In the genomic region with DNA sequence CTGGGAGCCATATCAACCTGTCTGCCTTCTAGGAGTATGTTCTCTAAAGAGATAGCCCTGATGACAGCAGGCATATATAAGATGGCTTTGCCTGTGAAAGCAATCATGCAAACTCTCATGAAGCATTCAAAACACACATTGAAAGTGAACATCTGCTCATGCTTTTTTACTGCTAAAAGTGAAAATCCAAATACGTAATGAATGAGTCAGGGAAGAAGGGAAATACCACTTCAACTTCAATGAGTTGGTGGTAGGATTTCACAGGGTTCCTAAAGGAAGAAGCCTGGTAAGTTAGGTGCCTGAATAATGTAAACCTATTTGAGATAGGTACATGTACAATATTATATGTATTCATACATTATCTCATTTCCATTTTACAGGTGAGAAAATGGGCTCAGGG, we compare ENCODE assay signal across 31 cellular contexts. TPM values are rescaled to one million over a fixed set of nuclear protein-coding genes. Genes with fewer than 3 reads are reported as not detected.
DNase-seq lines count a peak whose midpoint lies in the region; ATAC-seq and TF ChIP-seq lines count a peak whose summit lies in the region.
"Had no signal": no experiment of that assay in that cellular context is flagged by ENCODE, and none has a peak within 500 bp of the region (broad histone marks: within the 10 kb centered on the region; RNA-seq: fewer than 3 reads in every experiment).

No MANE protein-coding gene starts in this region.

- POLR2A ChIA-PET in WTC11 (lab: Charles Lee) = no interaction called here

- H3K9ac ChIP-seq in GM23248 = no peak overlapping the region
- H3K9ac ChIP-seq: BLaER1 treated with 17β-estradiol and CSF1 and Interleukin-3, amounts not matched to agents 10 nM and 100 nM had no signal

- no peaks in the 10 kb centered on the region for H3K79me2 ChIP-seq in GM23248 (ENCODE audit: insufficient read depth)

- peaks cover 8% of the 10 kb centered on the region for H3K4me1 ChIP-seq in GM23248 (ENCODE audit: insufficient read depth)
- H3K4me1 ChIP-seq: BLaER1 treated with 17β-estradiol and CSF1 and Interleukin-3, amounts not matched to agents 10 nM and 100 nM; Caco-2; left ventricle myocardium inferior; tibial nerve had no signal

- H3K27ac Mint-ChIP-seq in WTC11 = no peak overlapping the region
- H3K27ac Mint-ChIP-seq: activated naive CD4-positive, alpha-beta T cell treated with anti-CD3 and anti-CD28 coated beads, Interleukin-2, amount 10 ng/mL, durations not matched to agents 7 days and 5 days; activated T-cell treated with anti-CD3 and anti-CD28 coated beads, Interleukin-2, amount 50 U/mL, for 72 hours; endodermal cell; IgD-negative memory B cell; mesothelial cell of epicardium; natural killer cell had no signal

- no peak overlapping the region for H3K4me2 ChIP-seq in GM23248 (ENCODE audit: unreplicated experiment)
- H3K4me2 ChIP-seq: A549; BLaER1 treated with 17β-estradiol and CSF1 and Interleukin-3, amounts not matched to agents 10 nM and 100 nM had no signal

- 83 to 85% methylated on average over 1 of the region's 1 CpG for WGBS in GM23248 (ENCODE audit: low coverage in 1 of 2, low lambda C conversion rate in 2 of 2, missing lambda C conversion rate in 2 of 2), 2 experiments

- DNase-seq in AG09309 (ENCODE audit: low read depth) = peak; percentile 27
- peak; percentile 19 for DNase-seq in GM23248
- peak; percentile 4 for DNase-seq in astrocyte of the hippocampus (ENCODE audit: low read depth, low spot score)
- DNase-seq in inferior parietal cortex (ENCODE audit: extremely low spot score) = peak; percentile 38
- no peak for DNase-seq in AG20443 (ENCODE audit: low spot score)
- no peak for DNase-seq in stimulated activated CD4-positive, alpha-beta T cell treated with anti-CD3 and anti-CD28 coated beads, Interleukin-12 subunit alpha, Interleukin-12 subunit beta, amount 100 ng/mL, for 4 hours
- no peak for DNase-seq in WTC11 (ENCODE audit: low spot score)
- DNase-seq in NK-92 (lab: John Stamatoyannopoulos, UW; ENCODE audit: unreplicated experiment) = no peak
- DNase-seq: activated CD4-positive, CD25-positive, alpha-beta regulatory T cell; activated naive CD4-positive, alpha-beta T cell treated with anti-CD3 and anti-CD28 coated beads, Interleukin-2, amount 10 ng/mL, durations not matched to agents 7 days and 5 days; activated T-cell treated with anti-CD3 and anti-CD28 coated beads, Interleukin-2, amount 50 U/mL, for 72 hours; amniotic stem cell; Caco-2; DMS79 treated with DMSO at 0.1 percent for 48 hours; endodermal cell; islet precursor cell; left ventricle myocardium inferior; natural killer cell; NCI-H1092; NCI-H2029 treated with DMSO at 0.1 percent for 48 hours; NCI-H69; SHP77 treated with DMSO at 0.1 percent for 48 hours; SW 1271 had no signal

- H3K4me3 Mint-ChIP-seq in WTC11 = no peak overlapping the region
- H3K4me3 Mint-ChIP-seq: activated naive CD4-positive, alpha-beta T cell treated with anti-CD3 and anti-CD28 coated beads, Interleukin-2, amount 10 ng/mL, durations not matched to agents 7 days and 5 days; activated T-cell treated with anti-CD3 and anti-CD28 coated beads, Interleukin-2, amount 50 U/mL, for 72 hours; endodermal cell; IgD-negative memory B cell; mesothelial cell of epicardium; natural killer cell had no signal

- H3K9me3 Mint-ChIP-seq in WTC11 = no peaks in the 10 kb centered on the region
- H3K9me3 Mint-ChIP-seq: activated naive CD4-positive, alpha-beta T cell treated with anti-CD3 and anti-CD28 coated beads, Interleukin-2, amount 10 ng/mL, durations not matched to agents 7 days and 5 days; activated T-cell treated with anti-CD3 and anti-CD28 coated beads, Interleukin-2, amount 50 U/mL, for 72 hours; endodermal cell; IgD-negative memory B cell; natural killer cell had no signal

- no peak overlapping the region for H3K4me3 ChIP-seq in AG09309 (ENCODE audit: control insufficient read depth, low read depth, low read length)
- no peak overlapping the region for H3K4me3 ChIP-seq in GM23248
- H3K4me3 ChIP-seq: A549; BLaER1 treated with 17β-estradiol and CSF1 and Interleukin-3, amounts not matched to agents 10 nM and 100 nM; left ventricle myocardium inferior; skin epidermis; tibial nerve had no signal

- H3K9me2 ChIP-seq in GM23248 (ENCODE audit: insufficient read depth) = no peaks in the 10 kb centered on the region

- H3F3A ChIP-seq in GM23248 (ENCODE audit: insufficient read depth) = no peaks in the 10 kb centered on the region

- in situ Hi-C loops in GM23248 (cut with MboI) = no loop called here

- H3K27me3 Mint-ChIP-seq in WTC11 (ENCODE audit: low read depth) = no peaks in the 10 kb centered on the region
- H3K27me3 Mint-ChIP-seq: activated naive CD4-positive, alpha-beta T cell treated with anti-CD3 and anti-CD28 coated beads, Interleukin-2, amount 10 ng/mL, durations not matched to agents 7 days and 5 days; IgD-negative memory B cell had no signal

- H2AFZ ChIP-seq in GM23248 = no peak overlapping the region

- H3K36me3 ChIP-seq in GM23248 (ENCODE audit: low read depth) = peaks cover 8% of the 10 kb centered on the region; the same call in 1 of the 2 replicates

- TF ChIP-seq CTCF in AG09309 (IDR thresholded peaks at IDR 0.05; ENCODE audit: control insufficient read depth, insufficient read depth, low read depth, low read length, missing control alignments) = no peak
- TF ChIP-seq CTCF in WTC11 (IDR thresholded peaks at IDR 0.05) = no peak

- CTCF ChIA-PET in WTC11 (lab: Charles Lee) = no interaction called here

- H3K9me3 ChIP-seq in GM23248 (ENCODE audit: low read depth) = no peaks in the 10 kb centered on the region
- H3K9me3 ChIP-seq: A549, Caco-2, left ventricle myocardium inferior, tibial nerve had no signal

- no peak for ATAC-seq in WTC11
- ATAC-seq: A549; activated T-cell treated with anti-CD3 and anti-CD28 coated beads, Interleukin-2, amount 50 U/mL, for 72 hours; esophagus mucosa; natural killer cell; Panc1 had no signal

- H3K27ac ChIP-seq in GM23248 = no peak overlapping the region
- H3K27ac ChIP-seq: A549; BLaER1 treated with 17β-estradiol and CSF1 and Interleukin-3, amounts not matched to agents 10 nM and 100 nM; left ventricle myocardium inferior; skin epidermis; tibial nerve had no signal

- H4K20me1 ChIP-seq in GM23248 (ENCODE audit: insufficient read depth) = no peaks in the 10 kb centered on the region
- H4K20me1 ChIP-seq: BLaER1 treated with 17β-estradiol and CSF1 and Interleukin-3, amounts not matched to agents 10 nM and 100 nM had no signal

- H3K4me1 Mint-ChIP-seq in WTC11 = no peaks in the 10 kb centered on the region
- H3K4me1 Mint-ChIP-seq: activated naive CD4-positive, alpha-beta T cell treated with anti-CD3 and anti-CD28 coated beads, Interleukin-2, amount 10 ng/mL, durations not matched to agents 7 days and 5 days; endodermal cell; mesothelial cell of epicardium; natural killer cell had no signal

- H3K27me3 ChIP-seq in GM23248 (replicated peaks; ENCODE audit: insufficient read depth) = no peaks in the 10 kb centered on the region
- H3K27me3 ChIP-seq: BLaER1 treated with 17β-estradiol and CSF1 and Interleukin-3, amounts not matched to agents 10 nM and 100 nM; tibial nerve had no signal

- no peaks in the 10 kb centered on the region for H3K36me3 Mint-ChIP-seq in WTC11
- H3K36me3 Mint-ChIP-seq: natural killer cell had no signal

TF ChIP-seq in WTC11, 78 proteins besides CTCF, POLR2A, EP300 and RAD21 (continues in another document):
- no peak for TF ChIP-seq MAX (CRISPR knock-in tag; IDR thresholded peaks at IDR 0.05)
- no peak for TF ChIP-seq ZNF281 (CRISPR knock-in tag; IDR thresholded peaks at IDR 0.05)
- no peak for TF ChIP-seq IRF1 (CRISPR knock-in tag; IDR thresholded peaks at IDR 0.05)
- TF ChIP-seq ERG (CRISPR knock-in tag; IDR thresholded peaks at IDR 0.05) = no peak
- no peak for TF ChIP-seq ZNF671 (CRISPR knock-in tag; IDR thresholded peaks at IDR 0.05)

RNA-seq across cellular contexts. Expression of gene SLFNL1, which starts 50.5 kb away (rescaled TPM):
- total RNA-seq in GM23248 (2014; rRNA removed; shearing (Covaris generic)) = 0.11 TPM in 1 of 2 replicates, not detected in the other
- 0.21 TPM in 1 of 2 replicates, not detected in the other for polyA plus RNA-seq in GM23248 (2016; fragmentation: Nextera tagmentation; extraction: Ambion mirVana)
- total RNA-seq in WTC11 (2021) = 0.05 TPM in 1 of 3 replicates, not detected in the others

Comparison
In these comparisons a context has a peak if more than half of its experiments do, and no peak if none do; other contexts are left out.
1. DNase-seq: peak in AG09309 (single experiment), GM23248 (single experiment), astrocyte of the hippocampus (single experiment) and inferior parietal cortex (single experiment); none in AG20443 (single experiment), stimulated activated CD4-positive, alpha-beta T cell treated with anti-CD3 and anti-CD28 coated beads, Interleukin-12 subunit alpha, Interleukin-12 subunit beta, amount 100 ng/mL, for 4 hours (single experiment), WTC11 (single experiment) and NK-92 (single experiment).